20 cellular contexts compared by ENCODE assay signal in the genomic region with DNA sequence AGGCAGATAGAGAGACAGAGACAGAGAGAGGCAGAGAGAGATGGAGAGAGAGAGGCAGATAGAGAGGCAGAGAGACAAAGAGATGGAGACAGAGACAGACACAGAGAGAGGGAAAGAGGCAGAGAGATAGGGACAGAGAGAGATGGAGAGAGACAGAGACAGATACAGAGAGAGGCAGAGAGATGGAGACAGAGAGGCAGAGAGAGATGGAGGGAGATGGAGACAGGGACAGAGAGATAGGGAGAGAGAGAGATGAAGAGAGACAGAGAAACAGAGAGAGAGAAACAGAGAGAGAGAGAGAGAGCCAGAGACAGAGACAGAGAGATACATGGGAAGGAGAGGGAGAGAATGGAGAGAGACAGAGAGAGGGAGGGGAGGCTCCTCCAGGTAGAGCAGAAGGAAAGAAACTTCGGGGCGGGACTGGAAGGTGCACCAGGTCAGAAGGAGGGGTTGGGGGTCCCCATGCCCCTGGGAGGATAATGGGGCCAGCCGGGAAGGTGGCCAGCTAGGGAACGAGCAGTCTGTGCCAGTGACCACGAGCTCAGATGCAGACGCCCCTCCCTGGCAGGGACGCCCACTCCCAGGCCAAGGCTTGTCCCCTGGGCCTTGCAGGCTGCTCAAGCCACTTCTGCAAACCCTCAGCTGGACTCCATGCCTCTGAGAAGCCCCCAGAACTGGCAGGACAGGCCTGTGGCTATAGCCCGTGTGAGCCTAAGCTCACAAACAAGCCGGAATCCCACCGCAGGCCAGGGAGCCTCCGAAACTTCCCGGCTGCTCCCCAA. TPM values are rescaled to one million over a fixed set of nuclear protein-coding genes. Genes with fewer than 3 reads are reported as not detected.
DNase-seq lines count a peak whose midpoint lies in the region; TF ChIP-seq lines count a peak whose summit lies in the region.
"Had no signal": no experiment of that assay in that cellular context is flagged by ENCODE, and none has a peak within 500 bp of the region (broad histone marks: within the 10 kb centered on the region; RNA-seq: fewer than 3 reads in every experiment).

No MANE protein-coding gene starts in this region.

- H3K9me3 Mint-ChIP-seq in CD8-positive, alpha-beta memory T cell = no peaks in the 10 kb centered on the region
- H3K9me3 Mint-ChIP-seq: activated naive CD4-positive, alpha-beta T cell treated with anti-CD3 and anti-CD28 coated beads for 36 hours; activated T-cell treated with anti-CD3 and anti-CD28 coated beads, Interleukin-2, amount 50 U/mL, for 72 hours; HFFc6; neural crest cell had no signal

- no peak overlapping the region for H3K27ac ChIP-seq in CD8-positive, alpha-beta memory T cell (ENCODE audit: low read depth, low read length)
- H3K27ac ChIP-seq: C4-2B, prostate gland, suprapubic skin had no signal

- peaks cover 6% of the 10 kb centered on the region for H3K4me1 ChIP-seq in CD8-positive, alpha-beta memory T cell (ENCODE audit: insufficient read depth, low read length)
- H3K4me1 ChIP-seq: prostate gland had no signal

- TF ChIP-seq CTCF in GM10248 (IDR thresholded peaks at IDR 0.05; ENCODE audit: control extremely low read depth, extremely low read depth, low read depth, missing control alignments) = no peak

- no peaks in the 10 kb centered on the region for H3K27me3 ChIP-seq in CD8-positive, alpha-beta memory T cell (ENCODE audit: insufficient read depth, low read length, poor library complexity, severe bottlenecking)

- POLR2A ChIA-PET in GM10248 (lab: Yijun Ruan, JAX) (no interaction called here), HEK293T (lab: Yijun Ruan, JAX) (interaction anchor here (0.9 to 2.4 kb wide), 5 partner anchors 10 to 26 kb away, joined by 3 to 16 read pairs (median 3); partner anchors contain the start of gene MIB2)
- POLR2A ChIA-PET in CD8-positive, alpha-beta memory T cell (lab: Charles Lee) = no interaction called here

- peaks cover 0 to 6% (median 0%) of the 10 kb centered on the region in 3 donors for H3K4me1 Mint-ChIP-seq in CD8-positive, alpha-beta memory T cell
- H3K4me1 Mint-ChIP-seq: neural crest cell had no signal

- H3K9me3 ChIP-seq in CD8-positive, alpha-beta memory T cell (ENCODE audit: low read length) = no peaks in the 10 kb centered on the region
- H3K9me3 ChIP-seq: prostate gland, suprapubic skin had no signal

- H3K36me3 Mint-ChIP-seq in CD8-positive, alpha-beta memory T cell = no peaks in the 10 kb centered on the region

- no peaks in the 10 kb centered on the region for H3K36me3 ChIP-seq in CD8-positive, alpha-beta memory T cell (ENCODE audit: insufficient read depth, low read length)
- H3K36me3 ChIP-seq: prostate gland, suprapubic skin had no signal

- H3K27ac Mint-ChIP-seq in CD8-positive, alpha-beta memory T cell = no peak overlapping the region
- H3K27ac Mint-ChIP-seq: activated naive CD4-positive, alpha-beta T cell treated with anti-CD3 and anti-CD28 coated beads for 36 hours; activated T-cell treated with anti-CD3 and anti-CD28 coated beads, Interleukin-2, amount 50 U/mL, for 72 hours; HFFc6 had no signal

- DNase-seq in GM10248 (ENCODE audit: extremely low spot score) = peak; percentile 46
- no peak for DNase-seq in HEK293T (ENCODE audit: extremely low spot score)
- DNase-seq in epidermal melanocyte (ENCODE audit: insufficient read length, low spot score) = peak; percentile 13
- no peak for DNase-seq in CD8-positive, alpha-beta memory T cell
- no peak for DNase-seq in KG1 (lab: John Stamatoyannopoulos, UW)
- DNase-seq in DMS79 (lab: John Stamatoyannopoulos, UW) = no peak
- DNase-seq: activated CD4-positive, CD25-positive, alpha-beta regulatory T cell treated with anti-CD3 and anti-CD28 coated beads, Interleukin-2, amount 50 U/mL, for 72 hours; activated T-cell treated with anti-CD3 and anti-CD28 coated beads, Interleukin-2, amount 50 U/mL, for 72 hours; anterior cingulate cortex; HFFc6; kidney glomerular epithelial cell; NCI-H187 had no signal

- H3K4me3 Mint-ChIP-seq in CD8-positive, alpha-beta memory T cell = no peak overlapping the region
- H3K4me3 Mint-ChIP-seq: activated naive CD4-positive, alpha-beta T cell treated with anti-CD3 and anti-CD28 coated beads for 36 hours; activated T-cell treated with anti-CD3 and anti-CD28 coated beads, Interleukin-2, amount 50 U/mL, for 72 hours; HFFc6 had no signal

- H3K4me3 ChIP-seq in CD8-positive, alpha-beta memory T cell (ENCODE audit: low read length) = no peak overlapping the region
- H3K4me3 ChIP-seq: lung, prostate gland, suprapubic skin had no signal

- CTCF ChIA-PET in GM10248 (lab: Yijun Ruan, JAX) (interaction anchor here (0.8 to 1.7 kb wide), 4 partner anchors 11 to 312 kb away, joined by 3 to 5 read pairs (median 3); no protein-coding TSS in a partner anchor), HEK293T (lab: Yijun Ruan, JAX) (no interaction called here)
- CTCF ChIA-PET in CD8-positive, alpha-beta memory T cell (lab: Charles Lee) = no interaction called here

- H3K27me3 Mint-ChIP-seq in CD8-positive, alpha-beta memory T cell = peaks cover 0 to 9% of the 10 kb centered on the region in 2 donors

TF ChIP-seq in HEK293T, 16 proteins besides CTCF, POLR2A, EP300 and RAD21:
- 0 out of 2 replicates have a peak, but pooled peaks have one; percentile 4 for TF ChIP-seq CTBP1 (IDR thresholded peaks at IDR 0.05; ENCODE audit: borderline replicate concordance)
- no peak for TF ChIP-seq SUZ12 (IDR thresholded peaks at IDR 0.05)
TF ChIP-seq in HEK293T: peak in this region for 1.

RNA-seq across cellular contexts. Expression of gene FNDC10, which starts 3.3 kb away (rescaled TPM):
- total RNA-seq in CD8-positive, alpha-beta memory T cell = 1 to 10 TPM; 2.9 to 3.1 TPM
- 1.1 TPM for polyA plus RNA-seq in CD8-positive, alpha-beta memory T cell
- total RNA-seq: HT-29, skeletal muscle tissue had no signal

RNA-seq across cellular contexts. Expression of gene MIB2, which starts 18.6 kb away (rescaled TPM):
- 10 to 100 TPM; 45.7 to 46.6 TPM for total RNA-seq in CD8-positive, alpha-beta memory T cell
- polyA plus RNA-seq in CD8-positive, alpha-beta memory T cell = 40.4 TPM

RNA-seq across cellular contexts. Expression of gene SSU72, which starts 22.0 kb away (rescaled TPM):
- 100 to 1,000 TPM; 123 to 128 TPM for total RNA-seq in CD8-positive, alpha-beta memory T cell
- 231 TPM for polyA plus RNA-seq in CD8-positive, alpha-beta memory T cell

RNA-seq across cellular contexts. Expression of gene MMP23B, which starts 35.3 kb away (rescaled TPM):
- total RNA-seq in CD8-positive, alpha-beta memory T cell = 1 to 10 TPM; 2.1 to 2.9 TPM
- 3.4 TPM for polyA plus RNA-seq in CD8-positive, alpha-beta memory T cell

RNA-seq across cellular contexts. Expression of gene TMEM240, which starts 56.3 kb away (rescaled TPM):
- total RNA-seq in CD8-positive, alpha-beta memory T cell = under 1 TPM; 0.33 to 0.59 TPM
- polyA plus RNA-seq in CD8-positive, alpha-beta memory T cell = not detected
- total RNA-seq: activated naive CD4-positive, alpha-beta T cell treated with anti-CD3 and anti-CD28 coated beads for 36 hours had no signal

Comparison
In these comparisons a context has a peak if more than half of its experiments do, and no peak if none do; other contexts are left out.
1. DNase-seq: peak in GM10248 (single experiment) and epidermal melanocyte (single experiment); none in HEK293T (single experiment), CD8-positive, alpha-beta memory T cell (0 of 5), KG1 (single experiment) and DMS79 (single experiment).